ENCODE assay signal across 9 cellular contexts in the genomic region with DNA sequence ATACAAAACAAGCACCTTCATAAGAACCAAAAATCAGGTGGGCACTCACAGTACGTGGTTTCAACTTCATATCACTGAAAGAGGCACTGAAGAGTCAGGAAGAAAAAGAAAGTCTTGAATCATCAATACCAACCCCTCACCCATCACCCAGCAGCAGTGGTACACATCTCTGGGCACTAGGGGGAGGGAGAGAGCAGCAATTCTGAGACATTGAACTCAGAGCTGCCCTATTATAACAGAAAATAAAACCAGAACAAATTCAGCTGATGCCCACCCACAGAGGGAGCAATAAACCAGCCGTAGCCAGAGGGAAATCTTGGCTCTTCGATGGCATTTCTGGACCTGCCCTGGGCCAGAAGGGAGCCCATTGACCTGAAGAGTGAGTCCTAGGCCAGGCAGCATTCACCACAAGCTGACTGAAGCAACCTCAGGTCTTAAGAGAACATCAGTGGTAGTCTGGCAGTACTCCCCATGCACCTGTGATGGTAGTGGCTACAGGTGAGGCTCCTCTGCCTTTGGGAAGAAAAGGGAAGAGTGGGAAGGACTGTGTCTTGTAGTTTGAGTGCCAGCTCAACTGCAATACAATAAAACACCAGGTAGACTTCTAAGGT. TPM values are rescaled to one million over a fixed set of nuclear protein-coding genes. Genes with fewer than 3 reads are reported as not detected.
A peak's percentile ranks its signal among the peaks of the same experiment; 100 is the strongest.
DNase-seq lines count a peak whose midpoint lies in the region; ATAC-seq and TF ChIP-seq lines count a peak whose summit lies in the region.
"Had no signal": no experiment of that assay in that cellular context is flagged by ENCODE, and none has a peak within 500 bp of the region (broad histone marks: within the 10 kb centered on the region; RNA-seq: fewer than 3 reads in every experiment).

No MANE protein-coding gene starts in this region.

- H3K4me1 ChIP-seq in osteoblast (ENCODE audit: insufficient read depth, low read length), result no peaks in the 10 kb centered on the region
- H3K4me1 ChIP-seq: BLaER1 had no signal

- H2AFZ ChIP-seq in osteoblast (ENCODE audit: low read length), result peak overlapping the region; percentile 69

- H3K27me3 ChIP-seq in osteoblast (ENCODE audit: insufficient read depth, low read length), result no peaks in the 10 kb centered on the region
- H3K27me3 ChIP-seq: BLaER1 had no signal

- H3K4me3 ChIP-seq in osteoblast (ENCODE audit: insufficient read depth, low read length), result peak overlapping the region; percentile 59
- H3K4me3 ChIP-seq: BLaER1 had no signal

- H3K9me3 ChIP-seq in osteoblast (ENCODE audit: low read depth, low read length), result no peaks in the 10 kb centered on the region

- H3K27ac ChIP-seq in osteoblast (ENCODE audit: low read depth, low read length), result no peak overlapping the region
- H3K27ac ChIP-seq: BLaER1 had no signal

- no peaks in the 10 kb centered on the region for H4K20me1 ChIP-seq in osteoblast (ENCODE audit: insufficient read depth, low read length)
- H4K20me1 ChIP-seq: BLaER1 had no signal

- DNase-seq in NCI-H2029 (lab: John Stamatoyannopoulos, UW) (peak; percentile 14), NCI-H2029 treated with DMSO at 0.1 percent for 48 hours (lab: John Stamatoyannopoulos, UW) (no peak), SHP77 treated with DMSO at 0.1 percent for 48 hours (lab: John Stamatoyannopoulos, UW) (peak; percentile 23), dermis blood vessel endothelial cell (peak; percentile 84), osteoblast (ENCODE audit: insufficient read length, low spot score, missing footprints) (peak; percentile 65), retina (no peak)

- no peaks in the 10 kb centered on the region for H3K79me2 ChIP-seq in osteoblast (ENCODE audit: insufficient read depth, low read length)

- peak; percentile 94 for TF ChIP-seq CTCF in osteoblast (IDR thresholded peaks at IDR 0.05; ENCODE audit: extremely low read depth, low read depth, low read length)

- peak overlapping the region; percentile 60 for H3K4me2 ChIP-seq in osteoblast (ENCODE audit: insufficient read depth, low read length)
- H3K4me2 ChIP-seq: BLaER1 had no signal

- peak; percentile 99 for ATAC-seq in GM21515 (IDR thresholded peaks at IDR 0.05; ENCODE audit: unreplicated experiment)
- ATAC-seq in HG03558 (IDR thresholded peaks at IDR 0.05; ENCODE audit: extremely low read depth, unreplicated experiment), result peak; percentile 96

- H3K36me3 ChIP-seq in osteoblast (ENCODE audit: insufficient read depth, low read length), result no peaks in the 10 kb centered on the region
- H3K36me3 ChIP-seq: BLaER1 had no signal

RNA-seq across cellular contexts. Expression of gene FAM181B, which starts 42.2 kb away (rescaled TPM):
- total RNA-seq in dermis blood vessel endothelial cell, result under 0.01 and 0.05 TPM in 2 replicates
- under 0.01 TPM in 2 replicates for total RNA-seq in osteoblast

Comparison
In these comparisons a context has a peak if more than half of its experiments do, and no peak if none do; other contexts are left out.
1. DNase-seq: peak in NCI-H2029 (single experiment), SHP77 treated with DMSO at 0.1 percent for 48 hours (single experiment), dermis blood vessel endothelial cell (single experiment) and osteoblast (single experiment); none in NCI-H2029 treated with DMSO at 0.1 percent for 48 hours (single experiment) and retina (single experiment).